2 cellular contexts compared by ENCODE assay signal in the genomic region with DNA sequence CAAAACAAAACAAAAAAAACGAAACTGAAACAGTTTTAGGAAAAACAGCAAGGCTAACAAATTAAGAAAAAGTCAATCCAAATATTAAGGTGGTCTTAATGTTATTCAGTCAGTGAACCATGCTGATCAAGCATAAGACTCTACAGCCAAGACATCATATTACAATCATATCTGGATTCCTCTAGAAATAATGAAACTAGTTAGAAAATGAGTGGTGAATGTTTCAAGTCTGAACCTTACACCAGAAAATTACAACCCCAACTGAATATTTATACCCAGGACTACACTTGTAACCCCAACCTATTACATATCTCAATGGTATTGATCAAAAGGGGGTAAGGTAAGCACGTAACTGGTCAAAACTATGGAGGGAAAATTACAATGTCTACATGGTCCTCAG.
TF ChIP-seq lines count a peak whose summit lies in the region.

No MANE protein-coding gene starts in this region.

TF ChIP-seq in liver, 16 proteins besides CTCF, POLR2A, EP300 and RAD21:
- no peak for TF ChIP-seq SP1 (IDR thresholded peaks at IDR 0.05)
- TF ChIP-seq FOXA2 (IDR thresholded peaks at IDR 0.05): no peak
- no peak for TF ChIP-seq GABPA (IDR thresholded peaks at IDR 0.05 in 1 of 2, conservative IDR thresholded peaks at IDR 0.05 in 1 of 2)
- TF ChIP-seq, protein P1, sequence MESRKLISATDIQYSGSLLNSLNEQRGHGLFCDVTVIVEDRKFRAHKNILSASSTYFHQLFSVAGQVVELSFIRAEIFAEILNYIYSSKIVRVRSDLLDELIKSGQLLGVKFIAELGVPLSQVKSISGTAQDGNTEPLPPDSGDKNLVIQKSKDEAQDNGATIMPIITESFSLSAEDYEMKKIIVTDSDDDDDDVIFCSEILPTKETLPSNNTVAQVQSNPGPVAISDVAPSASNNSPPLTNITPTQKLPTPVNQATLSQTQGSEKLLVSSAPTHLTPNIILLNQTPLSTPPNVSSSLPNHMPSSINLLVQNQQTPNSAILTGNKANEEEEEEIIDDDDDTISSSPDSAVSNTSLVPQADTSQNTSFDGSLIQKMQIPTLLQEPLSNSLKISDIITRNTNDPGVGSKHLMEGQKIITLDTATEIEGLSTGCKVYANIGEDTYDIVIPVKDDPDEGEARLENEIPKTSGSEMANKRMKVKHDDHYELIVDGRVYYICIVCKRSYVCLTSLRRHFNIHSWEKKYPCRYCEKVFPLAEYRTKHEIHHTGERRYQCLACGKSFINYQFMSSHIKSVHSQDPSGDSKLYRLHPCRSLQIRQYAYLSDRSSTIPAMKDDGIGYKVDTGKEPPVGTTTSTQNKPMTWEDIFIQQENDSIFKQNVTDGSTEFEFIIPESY (IDR thresholded peaks at IDR 0.05): no peak
- no peak for TF ChIP-seq HNF4A (conservative IDR thresholded peaks at IDR 0.05)
- TF ChIP-seq, protein P2, sequence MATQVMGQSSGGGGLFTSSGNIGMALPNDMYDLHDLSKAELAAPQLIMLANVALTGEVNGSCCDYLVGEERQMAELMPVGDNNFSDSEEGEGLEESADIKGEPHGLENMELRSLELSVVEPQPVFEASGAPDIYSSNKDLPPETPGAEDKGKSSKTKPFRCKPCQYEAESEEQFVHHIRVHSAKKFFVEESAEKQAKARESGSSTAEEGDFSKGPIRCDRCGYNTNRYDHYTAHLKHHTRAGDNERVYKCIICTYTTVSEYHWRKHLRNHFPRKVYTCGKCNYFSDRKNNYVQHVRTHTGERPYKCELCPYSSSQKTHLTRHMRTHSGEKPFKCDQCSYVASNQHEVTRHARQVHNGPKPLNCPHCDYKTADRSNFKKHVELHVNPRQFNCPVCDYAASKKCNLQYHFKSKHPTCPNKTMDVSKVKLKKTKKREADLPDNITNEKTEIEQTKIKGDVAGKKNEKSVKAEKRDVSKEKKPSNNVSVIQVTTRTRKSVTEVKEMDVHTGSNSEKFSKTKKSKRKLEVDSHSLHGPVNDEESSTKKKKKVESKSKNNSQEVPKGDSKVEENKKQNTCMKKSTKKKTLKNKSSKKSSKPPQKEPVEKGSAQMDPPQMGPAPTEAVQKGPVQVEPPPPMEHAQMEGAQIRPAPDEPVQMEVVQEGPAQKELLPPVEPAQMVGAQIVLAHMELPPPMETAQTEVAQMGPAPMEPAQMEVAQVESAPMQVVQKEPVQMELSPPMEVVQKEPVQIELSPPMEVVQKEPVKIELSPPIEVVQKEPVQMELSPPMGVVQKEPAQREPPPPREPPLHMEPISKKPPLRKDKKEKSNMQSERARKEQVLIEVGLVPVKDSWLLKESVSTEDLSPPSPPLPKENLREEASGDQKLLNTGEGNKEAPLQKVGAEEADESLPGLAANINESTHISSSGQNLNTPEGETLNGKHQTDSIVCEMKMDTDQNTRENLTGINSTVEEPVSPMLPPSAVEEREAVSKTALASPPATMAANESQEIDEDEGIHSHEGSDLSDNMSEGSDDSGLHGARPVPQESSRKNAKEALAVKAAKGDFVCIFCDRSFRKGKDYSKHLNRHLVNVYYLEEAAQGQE (IDR thresholded peaks at IDR 0.05): no peak
- TF ChIP-seq EGR1 (IDR thresholded peaks at IDR 0.05; ENCODE audit: low read depth in 2 of 2): no peak
- no peak for TF ChIP-seq JUND (IDR thresholded peaks at IDR 0.05)
- TF ChIP-seq, protein P3, sequence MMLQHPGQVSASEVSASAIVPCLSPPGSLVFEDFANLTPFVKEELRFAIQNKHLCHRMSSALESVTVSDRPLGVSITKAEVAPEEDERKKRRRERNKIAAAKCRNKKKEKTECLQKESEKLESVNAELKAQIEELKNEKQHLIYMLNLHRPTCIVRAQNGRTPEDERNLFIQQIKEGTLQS (IDR thresholded peaks at IDR 0.05): no peak
- TF ChIP-seq HNF4G (IDR thresholded peaks at IDR 0.05): no peak
- TF ChIP-seq RXRA (IDR thresholded peaks at IDR 0.05): no peak
- TF ChIP-seq, protein P4, sequence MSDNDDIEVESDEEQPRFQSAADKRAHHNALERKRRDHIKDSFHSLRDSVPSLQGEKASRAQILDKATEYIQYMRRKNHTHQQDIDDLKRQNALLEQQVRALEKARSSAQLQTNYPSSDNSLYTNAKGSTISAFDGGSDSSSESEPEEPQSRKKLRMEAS (IDR thresholded peaks at IDR 0.05): no peak
- no peak for TF ChIP-seq NR2F2 (IDR thresholded peaks at IDR 0.05)

TF ChIP-seq in HepG2, 621 proteins besides CTCF, POLR2A, EP300 and RAD21:
- TF ChIP-seq GABPA (IDR thresholded peaks at IDR 0.05; ENCODE audit: low read depth, low read length) (no peak), GABPA (CRISPR knock-in tag; IDR thresholded peaks at IDR 0.05; ENCODE audit: low read depth) (no peak), FOSL1 (CRISPR knock-in tag; IDR thresholded peaks at IDR 0.05; ENCODE audit: borderline replicate concordance) (no peak)
